ENCODE assay signal across 36 cellular contexts in the genomic region with DNA sequence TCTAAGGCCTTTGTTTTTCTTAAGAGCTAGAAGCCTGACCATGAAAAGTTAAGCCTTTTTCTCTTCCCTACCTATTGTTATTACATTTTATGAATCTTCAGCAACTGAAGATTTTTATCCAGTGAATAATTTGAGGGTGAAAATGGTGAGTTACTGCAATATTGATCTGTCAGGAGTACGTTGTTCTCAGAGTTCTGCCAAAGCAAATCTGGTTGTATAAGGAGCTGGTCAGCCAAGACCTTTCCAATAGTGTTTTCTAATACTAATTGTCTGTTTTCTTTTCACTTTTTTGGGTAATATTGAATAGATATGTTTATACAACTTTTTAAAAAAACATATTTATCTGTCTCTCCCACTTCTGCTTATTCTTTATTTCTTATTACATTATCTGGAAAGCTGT. TPM values are rescaled to one million over a fixed set of nuclear protein-coding genes. Genes with fewer than 3 reads are reported as not detected.
"Had no signal": no experiment of that assay in that cellular context is flagged by ENCODE, and none has a peak within 500 bp of the region (broad histone marks: within the 10 kb centered on the region; RNA-seq: fewer than 3 reads in every experiment).

No MANE protein-coding gene starts in this region.

- H3K27ac ChIP-seq: KMS-11 had no signal

- DNase-seq: Karpas-422, Kasumi-1, MG63, MM.1S, MV-4-11, NCI-H1048, NCI-H1092, NCI-H1092 treated with DMSO at 0.1 percent for 48 hours, NCI-H1105, NCI-H1417 treated with DMSO at 0.1 percent for 48 hours, NCI-H1436, NCI-H1436 treated with DMSO at 0.1 percent for 48 hours, NCI-H146, NCI-H1694, NCI-H1694 treated with DMSO at 0.1 percent for 48 hours, NCI-H187, NCI-H187 treated with DMSO at 0.1 percent for 48 hours, NCI-H1930, NCI-H2029, NCI-H2029 treated with DMSO at 0.1 percent for 48 hours, NCI-H2081, NCI-H2081 treated with DMSO at 0.1 percent for 48 hours, NCI-H2107, NCI-H2171, NCI-H2171 treated with DMSO at 0.1 percent for 48 hours, NCI-H2227 treated with DMSO at 0.1 percent for 48 hours, NCI-H226, NCI-H345, NCI-H446, NCI-H446 treated with DMSO at 0.1 percent for 48 hours, NCI-H510A had no signal

- H3K9ac ChIP-seq: KMS-11 had no signal

- H3K27me3 ChIP-seq: MG63 had no signal

- H3K4me2 ChIP-seq: KMS-11 had no signal

- H3K9me3 ChIP-seq: MG63 had no signal

- H3K36me3 ChIP-seq: MG63 had no signal

- H3K4me3 ChIP-seq: MG63 had no signal

RNA-seq across cellular contexts. Expression of gene SPTSSB, which starts 15.0 kb away (rescaled TPM):
- total RNA-seq: LHCN-M2, M059J, MCF 10A, NCI-H460 had no signal
